ENCODE assay signal across 8 cellular contexts in the genomic region with DNA sequence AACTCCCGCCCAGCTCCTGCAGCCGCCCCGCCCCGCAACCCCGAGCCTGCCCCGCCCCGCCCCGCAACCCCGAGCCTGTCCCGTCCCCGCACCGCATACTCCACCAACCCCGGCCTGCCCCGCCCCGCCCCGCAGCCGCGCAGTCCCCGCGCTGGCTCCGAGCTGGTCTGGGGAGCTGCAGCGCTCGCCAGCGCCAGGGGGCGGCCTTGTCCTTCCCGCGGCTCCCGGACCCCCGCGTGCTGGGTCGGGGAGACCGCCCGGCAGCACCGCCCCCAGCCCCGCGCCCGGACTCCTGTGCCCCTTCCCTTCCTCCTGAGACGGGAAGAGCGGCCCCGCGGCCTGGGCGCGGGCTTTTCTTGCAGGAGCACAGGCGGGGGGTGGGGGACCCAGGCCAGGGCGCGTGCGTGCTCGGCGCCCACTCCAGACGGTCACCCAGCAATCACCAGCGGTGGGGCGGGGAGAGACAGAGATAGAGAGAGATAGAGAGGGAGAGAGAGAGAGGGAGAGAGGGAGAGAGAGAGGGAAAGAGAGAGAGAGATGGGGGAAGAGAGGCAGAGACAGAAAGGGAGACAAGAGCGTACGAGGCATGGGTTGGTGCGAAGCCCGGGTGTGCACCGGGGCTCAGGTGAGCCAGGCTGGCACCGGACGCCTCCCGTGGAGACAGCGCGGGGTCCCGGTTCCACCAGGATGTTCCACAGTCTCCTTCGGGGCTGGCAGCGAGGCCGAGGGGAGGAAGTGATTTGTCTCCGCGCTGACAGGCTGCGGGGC. TPM values are rescaled to one million over a fixed set of nuclear protein-coding genes. Genes with fewer than 3 reads are reported as not detected.
DNase-seq lines count a peak whose midpoint lies in the region; ATAC-seq and TF ChIP-seq lines count a peak whose summit lies in the region.

No MANE protein-coding gene starts in this region.

- H3K9me3 ChIP-seq in adrenal gland (replicated peaks in 1 of 3) = no peaks in the 10 kb centered on the region

- H3K9me3 Mint-ChIP-seq in activated CD8-positive, alpha-beta memory T cell treated with anti-CD3 and anti-CD28 coated beads, Interleukin-2, amount 10 ng/mL, durations not matched to agents 7 days and 5 days (ENCODE audit: low read depth) = no peaks in the 10 kb centered on the region
- H3K9me3 Mint-ChIP-seq in nephron progenitor cell = no peaks in the 10 kb centered on the region

- H3K4me1 ChIP-seq in adrenal gland (replicated peaks in 1 of 2) = peaks cover 5 to 6% of the 10 kb centered on the region in 2 donors

- no peak overlapping the region for H3K27ac ChIP-seq in RWPE1
- H3K27ac ChIP-seq in adrenal gland = no peak overlapping the region

- CTCF ChIA-PET in activated CD8-positive, alpha-beta memory T cell treated with anti-CD3 and anti-CD28 coated beads, Interleukin-2, amount 10 ng/mL, durations not matched to agents 7 days and 5 days (lab: Charles Lee) = interaction anchor here (0.6 to 1.0 kb wide), 2 partner anchors 11 to 149 kb away, joined by 3 to 4 read pairs; no protein-coding TSS in a partner anchor
- CTCF ChIA-PET in RWPE1 (lab: Yijun Ruan, JAX) = interaction anchor here (0.5 to 0.7 kb wide), 4 partner anchors 112 to 451 kb away, joined by 3 read pairs; no protein-coding TSS in a partner anchor

- H3K4me3 ChIP-seq in epithelial cell of proximal tubule (ENCODE audit: low read depth, low read length) (peak overlapping the region; percentile 39), adrenal gland (peak overlapping the region in 1 of 4 donors; percentile 55)

- H3K4me3 Mint-ChIP-seq in activated CD8-positive, alpha-beta memory T cell treated with anti-CD3 and anti-CD28 coated beads, Interleukin-2, amount 10 ng/mL, durations not matched to agents 7 days and 5 days = no peak overlapping the region
- peak overlapping the region; percentile 71 for H3K4me3 Mint-ChIP-seq in nephron progenitor cell

- TF ChIP-seq POLR2A in adrenal gland (IDR thresholded peaks at IDR 0.05) = no peak

- H3K27me3 Mint-ChIP-seq in activated CD8-positive, alpha-beta memory T cell treated with anti-CD3 and anti-CD28 coated beads, Interleukin-2, amount 10 ng/mL, durations not matched to agents 7 days and 5 days = peaks cover 33% of the 10 kb centered on the region
- peaks cover 85% of the 10 kb centered on the region for H3K27me3 Mint-ChIP-seq in nephron progenitor cell (ENCODE audit: low read depth, poor library complexity)

- no peak for DNase-seq in activated CD8-positive, alpha-beta memory T cell treated with anti-CD3 and anti-CD28 coated beads, Interleukin-2, amount 10 ng/mL, durations not matched to agents 7 days and 5 days
- no peak for DNase-seq in activated CD8-positive, alpha-beta memory T cell treated with anti-CD3 and anti-CD28 coated beads, Interleukin-2, amount 50 U/mL, for 4 hours
- DNase-seq in RWPE1 (ENCODE audit: low spot score) (no peak), epithelial cell of proximal tubule (ENCODE audit: low read depth) (no peak), nephron progenitor cell (peak; percentile 86), adrenal gland (no peak)

- no peaks in the 10 kb centered on the region for H3K36me3 ChIP-seq in adrenal gland (replicated peaks in 1 of 2)

- POLR2A ChIA-PET in RWPE1 (lab: Yijun Ruan, JAX; ENCODE audit: low non-redundant PET) = no interaction called here

- ATAC-seq in activated CD8-positive, alpha-beta memory T cell treated with anti-CD3 and anti-CD28 coated beads, Interleukin-2, amount 10 ng/mL, durations not matched to agents 7 days and 5 days = peak; percentile 65
- no peak for ATAC-seq in HG03469 (IDR thresholded peaks at IDR 0.05; ENCODE audit: unreplicated experiment)
- no peak for ATAC-seq in GM18511 (IDR thresholded peaks at IDR 0.05; ENCODE audit: unreplicated experiment)

- H3K36me3 Mint-ChIP-seq in activated CD8-positive, alpha-beta memory T cell treated with anti-CD3 and anti-CD28 coated beads, Interleukin-2, amount 10 ng/mL, durations not matched to agents 7 days and 5 days = no peaks in the 10 kb centered on the region
- H3K36me3 Mint-ChIP-seq in nephron progenitor cell (ENCODE audit: low read depth) = no peaks in the 10 kb centered on the region

- no peaks in the 10 kb centered on the region for H3K4me1 Mint-ChIP-seq in activated CD8-positive, alpha-beta memory T cell treated with anti-CD3 and anti-CD28 coated beads, Interleukin-2, amount 10 ng/mL, durations not matched to agents 7 days and 5 days
- H3K4me1 Mint-ChIP-seq in nephron progenitor cell = peaks cover 5% of the 10 kb centered on the region

- intact Hi-C loops in adrenal gland (cut with DNase I) = no loop called here

- WGBS in adrenal gland, 4 donors = 2 to 7% (median 3%) methylated on average over 23 to 69 of the region's 69 CpGs

- peaks cover 48% of the 10 kb centered on the region for H3K27me3 ChIP-seq in adrenal gland

- H3K27ac Mint-ChIP-seq in activated CD8-positive, alpha-beta memory T cell treated with anti-CD3 and anti-CD28 coated beads, Interleukin-2, amount 10 ng/mL, durations not matched to agents 7 days and 5 days = no peak overlapping the region
- no peak overlapping the region for H3K27ac Mint-ChIP-seq in nephron progenitor cell

- TF ChIP-seq CTCF in RWPE1 (conservative IDR thresholded peaks at IDR 0.05; ENCODE audit: low read depth) (peak; percentile 69), epithelial cell of proximal tubule (conservative IDR thresholded peaks at IDR 0.05; ENCODE audit: low read depth, low read length) (peak; percentile 48), nephron progenitor cell (IDR thresholded peaks at IDR 0.05) (peak; percentile 40), adrenal gland (IDR thresholded peaks at IDR 0.05) (peak in 3 of 6 experiments; percentile 15 to 48 (median 27))

RNA-seq across cellular contexts. Expression of a gene that starts 14.7 kb away (rescaled TPM):
- 10 to 100 TPM; 42.5 to 44.5 TPM for total RNA-seq in activated CD8-positive, alpha-beta memory T cell treated with anti-CD3 and anti-CD28 coated beads, Interleukin-2, amount 10 ng/mL, durations not matched to agents 7 days and 5 days
- total RNA-seq in epithelial cell of proximal tubule = 37.5 and 51.7 TPM in 2 replicates
- 10 to 100 TPM; 19.7 to 47.2 (median 35.9) TPM for total RNA-seq in adrenal gland
- polyA plus RNA-seq in adrenal gland = 10 to 100 TPM in 2 of 3 donors, 1 to 10 TPM in 1; 5.2 to 12.4 (median 10.6) TPM

RNA-seq across cellular contexts. Expression of a gene that starts 38.3 kb away (rescaled TPM):
- 1 to 10 TPM; 6.3 to 9.7 TPM for total RNA-seq in activated CD8-positive, alpha-beta memory T cell treated with anti-CD3 and anti-CD28 coated beads, Interleukin-2, amount 10 ng/mL, durations not matched to agents 7 days and 5 days
- total RNA-seq in epithelial cell of proximal tubule = 21.3 and 23.9 TPM in 2 replicates
- total RNA-seq in adrenal gland = 10 to 100 TPM; 27.2 to 61.0 (median 38.6) TPM
- polyA plus RNA-seq in adrenal gland = 10 to 100 TPM in 1 of 3 donors, 1 to 10 TPM in 2; 5.7 to 11.3 (median 7.1) TPM
